ENCODE assay signal across 24 cellular contexts in the genomic region with DNA sequence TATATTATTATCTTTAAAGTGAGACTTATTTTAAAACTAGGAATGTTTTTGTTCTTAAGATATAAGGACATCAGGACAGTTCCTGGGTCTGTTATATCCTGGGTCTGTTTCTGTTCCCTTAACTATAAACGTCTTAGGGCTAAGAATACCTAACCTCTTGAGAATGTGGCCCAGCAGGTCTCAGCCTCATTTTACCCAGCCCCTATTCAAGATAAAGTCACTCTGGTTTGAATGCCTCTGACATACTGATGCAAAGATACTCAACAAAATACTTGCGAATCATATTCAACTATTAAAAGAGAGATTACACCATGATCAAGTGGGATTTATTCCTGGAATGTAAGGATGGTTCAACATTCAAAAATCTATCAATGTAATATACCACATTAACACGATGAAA. TPM values are rescaled to one million over a fixed set of nuclear protein-coding genes. Genes with fewer than 3 reads are reported as not detected.
DNase-seq lines count a peak whose midpoint lies in the region; ATAC-seq, FAIRE-seq and TF ChIP-seq lines count a peak whose summit lies in the region.
"Had no signal": no experiment of that assay in that cellular context is flagged by ENCODE, and none has a peak within 500 bp of the region (broad histone marks: within the 10 kb centered on the region; RNA-seq: fewer than 3 reads in every experiment).

No MANE protein-coding gene starts in this region.

- H3K4me3 ChIP-seq in naive thymus-derived CD4-positive, alpha-beta T cell (ENCODE audit: low read length), result no peak overlapping the region
- H3K4me3 ChIP-seq in transverse colon, result no peak overlapping the region
- H3K4me3 ChIP-seq: BLaER1, GM12878, GM23248, HAP-1, SJSA1 had no signal

- in situ Hi-C loops in transverse colon (cut with MboI; ENCODE audit: low pct_ligation_motif_present in 1 of 4, low pct_unique_long_range_greater_than_20kb in 1 of 4, low sequenced_read_pairs in 3 of 4), result no loop called here

- no peak for DNase-seq in activated CD4-positive, alpha-beta T cell treated with anti-CD3 and anti-CD28 coated beads, Interleukin-2, amount 10 ng/mL, durations not matched to agents 7 days and 5 days
- DNase-seq in activated CD4-positive, alpha-beta T cell treated with anti-CD3 and anti-CD28 coated beads for 1 hour, result no peak
- no peak for DNase-seq in stimulated activated naive CD8-positive, alpha-beta T cell treated with anti-CD3 and anti-CD28 coated beads, Interleukin-15, amount 100 ng/mL, for 72 hours
- no peak for DNase-seq in naive thymus-derived CD4-positive, alpha-beta T cell
- DNase-seq in transverse colon (no peak), GM12892 (ENCODE audit: insufficient read length) (no peak), NCI-H128 (lab: John Stamatoyannopoulos, UW; ENCODE audit: unreplicated experiment) (no peak)
- DNase-seq: ACHN, DMS79, GM23248, Kasumi-1, NCI-H1417, NCI-H187, NCI-H2107, NCI-H446 treated with DMSO at 0.1 percent for 48 hours, NCI-H526 treated with DMSO at 0.1 percent for 48 hours had no signal

- H3K27me3 ChIP-seq in naive thymus-derived CD4-positive, alpha-beta T cell (ENCODE audit: control insufficient read depth in 2 of 2, insufficient read depth in 2 of 2, low read length in 2 of 2), result no peaks in the 10 kb centered on the region
- no peaks in the 10 kb centered on the region for H3K27me3 ChIP-seq in transverse colon
- H3K27me3 ChIP-seq: BLaER1, SJSA1 had no signal

- H3K36me3 ChIP-seq in naive thymus-derived CD4-positive, alpha-beta T cell (ENCODE audit: control insufficient read depth in 2 of 3, insufficient read depth in 3 of 3, low read length in 3 of 3), result peaks cover 0 to 9% (median 7%) of the 10 kb centered on the region in 3 experiments
- no peaks in the 10 kb centered on the region for H3K36me3 ChIP-seq in transverse colon
- H3K36me3 ChIP-seq: HAP-1 had no signal

- no peaks in the 10 kb centered on the region for H3K27me3 Mint-ChIP-seq in activated CD4-positive, alpha-beta T cell treated with anti-CD3 and anti-CD28 coated beads, Interleukin-2, amount 10 ng/mL, durations not matched to agents 7 days and 5 days
- no peaks in the 10 kb centered on the region for H3K27me3 Mint-ChIP-seq in stimulated activated naive CD8-positive, alpha-beta T cell treated with anti-CD3 and anti-CD28 coated beads, Interleukin-15, Interleukin-2, amounts not matched to agents 100 ng/mL and 50 ng/mL, for 24 hours
- H3K27me3 Mint-ChIP-seq in stimulated activated naive CD8-positive, alpha-beta T cell treated with anti-CD3 and anti-CD28 coated beads, Interleukin-15, amount 100 ng/mL, for 72 hours, result no peaks in the 10 kb centered on the region
- no peaks in the 10 kb centered on the region for H3K27me3 Mint-ChIP-seq in naive thymus-derived CD4-positive, alpha-beta T cell

- TF ChIP-seq CTCF in transverse colon (IDR thresholded peaks at IDR 0.05), result no peak

- H3K27ac Mint-ChIP-seq in activated CD4-positive, alpha-beta T cell treated with anti-CD3 and anti-CD28 coated beads, Interleukin-2, amount 10 ng/mL, durations not matched to agents 7 days and 5 days, result peak overlapping the region; percentile 33
- H3K27ac Mint-ChIP-seq in stimulated activated naive CD8-positive, alpha-beta T cell treated with anti-CD3 and anti-CD28 coated beads, Interleukin-15, Interleukin-2, amounts not matched to agents 100 ng/mL and 50 ng/mL, for 24 hours, result peak overlapping the region; percentile 52
- no peak overlapping the region for H3K27ac Mint-ChIP-seq in stimulated activated naive CD8-positive, alpha-beta T cell treated with anti-CD3 and anti-CD28 coated beads, Interleukin-15, amount 100 ng/mL, for 72 hours
- peak overlapping the region in 5 of 9 donors; percentile 30 to 81 (median 65) for H3K27ac Mint-ChIP-seq in naive thymus-derived CD4-positive, alpha-beta T cell

- H3K9me3 Mint-ChIP-seq in activated CD4-positive, alpha-beta T cell treated with anti-CD3 and anti-CD28 coated beads, Interleukin-2, amount 10 ng/mL, durations not matched to agents 7 days and 5 days, result peaks cover 3% of the 10 kb centered on the region
- no peaks in the 10 kb centered on the region for H3K9me3 Mint-ChIP-seq in stimulated activated naive CD8-positive, alpha-beta T cell treated with anti-CD3 and anti-CD28 coated beads, Interleukin-15, Interleukin-2, amounts not matched to agents 100 ng/mL and 50 ng/mL, for 24 hours
- no peaks in the 10 kb centered on the region for H3K9me3 Mint-ChIP-seq in stimulated activated naive CD8-positive, alpha-beta T cell treated with anti-CD3 and anti-CD28 coated beads, Interleukin-15, amount 100 ng/mL, for 72 hours
- no peaks in the 10 kb centered on the region for H3K9me3 Mint-ChIP-seq in naive thymus-derived CD4-positive, alpha-beta T cell

- CTCF ChIA-PET in activated CD4-positive, alpha-beta T cell treated with anti-CD3 and anti-CD28 coated beads, Interleukin-2, amount 10 ng/mL, durations not matched to agents 7 days and 5 days (lab: Charles Lee), result no interaction called here
- CTCF ChIA-PET in naive thymus-derived CD4-positive, alpha-beta T cell (lab: Charles Lee), result no interaction called here

- peaks cover 24 to 53% of the 10 kb centered on the region in 2 donors for H3K4me1 ChIP-seq in naive thymus-derived CD4-positive, alpha-beta T cell (ENCODE audit: control insufficient read depth in 2 of 2, insufficient read depth in 2 of 2, low read length in 2 of 2)
- H3K4me1 ChIP-seq in transverse colon, result peaks cover 0 to 4% (median 0%) of the 10 kb centered on the region in 4 donors
- H3K4me1 ChIP-seq: HAP-1 had no signal

- H3K36me3 Mint-ChIP-seq in activated CD4-positive, alpha-beta T cell treated with anti-CD3 and anti-CD28 coated beads, Interleukin-2, amount 10 ng/mL, durations not matched to agents 7 days and 5 days (ENCODE audit: low read depth), result peaks cover 71% of the 10 kb centered on the region
- H3K36me3 Mint-ChIP-seq in stimulated activated naive CD8-positive, alpha-beta T cell treated with anti-CD3 and anti-CD28 coated beads, Interleukin-15, Interleukin-2, amounts not matched to agents 100 ng/mL and 50 ng/mL, for 24 hours (ENCODE audit: low read depth), result peaks cover 59% of the 10 kb centered on the region
- H3K36me3 Mint-ChIP-seq in naive thymus-derived CD4-positive, alpha-beta T cell, result peaks cover 0 to 34% (median 22%) of the 10 kb centered on the region in 5 donors

- TF ChIP-seq POLR2A in transverse colon (IDR thresholded peaks at IDR 0.05) (no peak), GM12892 (IDR thresholded peaks at IDR 0.05; ENCODE audit: low read depth, low read length) (no peak)

- TF ChIP-seq EP300 in transverse colon (IDR thresholded peaks at IDR 0.05; ENCODE audit: low read depth), result no peak

- peaks cover 63% of the 10 kb centered on the region for H3K4me1 Mint-ChIP-seq in activated CD4-positive, alpha-beta T cell treated with anti-CD3 and anti-CD28 coated beads, Interleukin-2, amount 10 ng/mL, durations not matched to agents 7 days and 5 days
- peaks cover 69% of the 10 kb centered on the region for H3K4me1 Mint-ChIP-seq in stimulated activated naive CD8-positive, alpha-beta T cell treated with anti-CD3 and anti-CD28 coated beads, Interleukin-15, Interleukin-2, amounts not matched to agents 100 ng/mL and 50 ng/mL, for 24 hours (ENCODE audit: low read depth)
- peaks cover 67% of the 10 kb centered on the region for H3K4me1 Mint-ChIP-seq in stimulated activated naive CD8-positive, alpha-beta T cell treated with anti-CD3 and anti-CD28 coated beads, Interleukin-15, amount 100 ng/mL, for 72 hours
- peaks cover 52 to 82% (median 74%) of the 10 kb centered on the region in 7 donors for H3K4me1 Mint-ChIP-seq in naive thymus-derived CD4-positive, alpha-beta T cell

- POLR2A ChIA-PET in activated CD4-positive, alpha-beta T cell treated with anti-CD3 and anti-CD28 coated beads, Interleukin-2, amount 10 ng/mL, durations not matched to agents 7 days and 5 days (lab: Charles Lee), result no interaction called here
- POLR2A ChIA-PET in naive thymus-derived CD4-positive, alpha-beta T cell (lab: Charles Lee), result no interaction called here

- FAIRE-seq in GM12892 (lab: Jason Lieb, UNC), result no peak
- FAIRE-seq: GM12878 had no signal

- ATAC-seq in stimulated activated naive CD8-positive, alpha-beta T cell treated with anti-CD3 and anti-CD28 coated beads, Interleukin-15, amount 100 ng/mL, for 72 hours, result no peak
- no peak for ATAC-seq in naive thymus-derived CD4-positive, alpha-beta T cell
- ATAC-seq: GM12878, Right ventricle myocardium inferior had no signal

- intact Hi-C loops in naive thymus-derived CD4-positive, alpha-beta T cell (cut with micrococcal nuclease), result no loop called here
- intact Hi-C loops in transverse colon (cut with DNase I; ENCODE audit: low total_unique reads), result loop anchor here (5.0 kb wide), 1 partner anchor 1630 kb away; no protein-coding TSS in a partner anchor

- H3K9me3 ChIP-seq in naive thymus-derived CD4-positive, alpha-beta T cell (ENCODE audit: control insufficient read depth in 2 of 3, low read length in 3 of 3), result no peaks in the 10 kb centered on the region
- no peaks in the 10 kb centered on the region for H3K9me3 ChIP-seq in transverse colon
- H3K9me3 ChIP-seq: HAP-1 had no signal

- H3K4me3 Mint-ChIP-seq in activated CD4-positive, alpha-beta T cell treated with anti-CD3 and anti-CD28 coated beads, Interleukin-2, amount 10 ng/mL, durations not matched to agents 7 days and 5 days, result no peak overlapping the region
- no peak overlapping the region for H3K4me3 Mint-ChIP-seq in stimulated activated naive CD8-positive, alpha-beta T cell treated with anti-CD3 and anti-CD28 coated beads, Interleukin-15, Interleukin-2, amounts not matched to agents 100 ng/mL and 50 ng/mL, for 24 hours
- H3K4me3 Mint-ChIP-seq in stimulated activated naive CD8-positive, alpha-beta T cell treated with anti-CD3 and anti-CD28 coated beads, Interleukin-15, amount 100 ng/mL, for 72 hours, result no peak overlapping the region
- H3K4me3 Mint-ChIP-seq in naive thymus-derived CD4-positive, alpha-beta T cell, result no peak overlapping the region

- WGBS in transverse colon (ENCODE audit: low coverage in 1 of 2), 2 donors, result 86 to 89% methylated on average over 3 of the region's 3 CpGs

- H3K27ac ChIP-seq in naive thymus-derived CD4-positive, alpha-beta T cell (ENCODE audit: low read depth, low read length), result no peak overlapping the region
- H3K27ac ChIP-seq in transverse colon, result no peak overlapping the region
- H3K27ac ChIP-seq: 22Rv1, BLaER1, GM23248, SJSA1 had no signal

RNA-seq across cellular contexts. Expression of gene STK10, which starts 51.0 kb away (rescaled TPM):
- total RNA-seq in activated CD4-positive, alpha-beta T cell treated with anti-CD3 and anti-CD28 coated beads, Interleukin-2, amount 10 ng/mL, durations not matched to agents 7 days and 5 days, result 100 to 1,000 TPM; 299 to 312 TPM
- total RNA-seq in naive thymus-derived CD4-positive, alpha-beta T cell, result 100 to 1,000 TPM; 244 to 474 (median 311) TPM
- 100 to 1,000 TPM in 1 of 2 donors, 10 to 100 TPM in 1; 55.7 to 141 TPM for polyA plus RNA-seq in naive thymus-derived CD4-positive, alpha-beta T cell
- 100 to 1,000 TPM in 1 of 4 donors, 10 to 100 TPM in 3; 21.2 to 207 (median 49.3) TPM for total RNA-seq in transverse colon
- 30.6 TPM for polyA plus RNA-seq in GM12892 (2012; ENCODE audit: missing spikeins)

RNA-seq across cellular contexts. Expression of gene EFCAB9, which starts 56.9 kb away (rescaled TPM):
- total RNA-seq in activated CD4-positive, alpha-beta T cell treated with anti-CD3 and anti-CD28 coated beads, Interleukin-2, amount 10 ng/mL, durations not matched to agents 7 days and 5 days, result not detected
- total RNA-seq in naive thymus-derived CD4-positive, alpha-beta T cell, result not detected
- polyA plus RNA-seq in naive thymus-derived CD4-positive, alpha-beta T cell, result not detected
- not detected for total RNA-seq in transverse colon
- not detected for polyA plus RNA-seq in GM12892 (2012; ENCODE audit: missing spikeins)
- total RNA-seq: GM12878, GM23248, MCF 10A, Right ventricle myocardium inferior, SJSA1 had no signal
- polyA plus RNA-seq: GM23248 had no signal

Comparison
In these comparisons a context has a peak if more than half of its experiments do, and no peak if none do; other contexts are left out.
1. H3K27ac Mint-ChIP-seq: peak in activated CD4-positive, alpha-beta T cell treated with anti-CD3 and anti-CD28 coated beads, Interleukin-2, amount 10 ng/mL, durations not matched to agents 7 days and 5 days (single experiment), stimulated activated naive CD8-positive, alpha-beta T cell treated with anti-CD3 and anti-CD28 coated beads, Interleukin-15, Interleukin-2, amounts not matched to agents 100 ng/mL and 50 ng/mL, for 24 hours (single experiment) and naive thymus-derived CD4-positive, alpha-beta T cell (5 of 9); none in stimulated activated naive CD8-positive, alpha-beta T cell treated with anti-CD3 and anti-CD28 coated beads, Interleukin-15, amount 100 ng/mL, for 72 hours (0 of 2).